ENCODE assay signal across 26 cellular contexts in the genomic region with DNA sequence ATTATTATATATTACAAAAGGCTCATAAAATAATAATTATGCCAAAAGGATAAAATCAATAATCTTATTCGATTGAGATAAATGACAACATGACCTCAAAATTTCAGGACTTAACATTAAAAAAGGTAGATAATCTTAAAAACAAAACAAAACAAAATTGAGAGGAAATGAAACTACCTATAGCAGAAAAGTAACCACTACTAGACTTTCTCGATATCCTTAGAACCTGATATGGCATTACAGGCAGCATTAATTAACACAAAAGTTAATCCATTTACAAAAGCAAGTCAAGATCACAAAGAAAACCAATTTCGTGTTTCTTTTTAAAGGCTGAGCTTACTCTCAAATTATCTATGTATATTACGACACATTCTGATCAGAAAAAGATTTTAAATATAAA.
"Had no signal": no experiment of that assay in that cellular context is flagged by ENCODE, and none has a peak within 500 bp of the region (broad histone marks: within the 10 kb centered on the region; RNA-seq: fewer than 3 reads in every experiment).

No MANE protein-coding gene starts in this region.

- H3K4me3 ChIP-seq: left ventricle myocardium inferior, ovary, psoas muscle, thyroid gland had no signal

- ATAC-seq: activated naive CD4-positive, alpha-beta T cell treated with anti-CD3 and anti-CD28 coated beads, Interleukin-2, amount 50 U/mL, for 72 hours; activated T-helper 17 cell treated with anti-CD3 and anti-CD28 coated beads, Interleukin-2, amount 50 U/mL, for 72 hours; foreskin keratinocyte; natural killer cell; psoas muscle; right cardiac atrium; WTC11 had no signal

- H3K36me3 ChIP-seq: neutrophil, ovary, thyroid gland had no signal

- H3K27ac ChIP-seq: foreskin keratinocyte, left ventricle myocardium inferior, neutrophil, ovary, psoas muscle, thyroid gland had no signal

- H3K9me3 Mint-ChIP-seq: activated naive CD4-positive, alpha-beta T cell treated with anti-CD3 and anti-CD28 coated beads, Interleukin-2, amount 50 U/mL, for 72 hours; activated T-cell treated with anti-CD3 and anti-CD28 coated beads, Interleukin-2, amount 50 U/mL, for 24 hours; activated T-helper 17 cell treated with anti-CD3 and anti-CD28 coated beads, Interleukin-2, amount 50 U/mL, for 72 hours; brain; dendritic cell treated with granulocyte-macrophage colony-stimulating factor and Interleukin-4, amounts not matched to agents 40 ng/mL and 50 ng/mL, for 4 days; natural killer cell; stimulated activated naive CD8-positive, alpha-beta T cell treated with anti-CD3 and anti-CD28 coated beads, Interleukin-15, Interleukin-2, amounts not matched to agents 100 ng/mL and 50 ng/mL, for 24 hours; WTC11 had no signal

- DNase-seq: activated CD4-positive, alpha-beta T cell treated with anti-CD3 and anti-CD28 coated beads, Interleukin-2, amount 50 U/mL, for 4 hours; activated CD8-positive, alpha-beta memory T cell treated with anti-CD3 and anti-CD28 coated beads for 24 hours; activated CD8-positive, alpha-beta memory T cell treated with anti-CD3 and anti-CD28 coated beads, Interleukin-2, amount 50 U/mL, for 4 hours; activated T-cell treated with anti-CD3 and anti-CD28 coated beads, Interleukin-2, amount 50 U/mL, for 24 hours; aorta; effector CD8-positive, alpha-beta T cell; foreskin keratinocyte; glutamatergic neuron; hippocampal formation; left ventricle myocardium inferior; natural killer cell; ovary; psoas muscle; right cardiac atrium; stimulated activated CD4-positive, alpha-beta T cell treated with anti-CD3 and anti-CD28 coated beads, Interleukin-12 subunit alpha, Interleukin-12 subunit beta, amount 100 ng/mL, for 4 hours; substantia nigra; T-helper 9 cell; thyroid gland had no signal

- H3K27ac Mint-ChIP-seq: activated naive CD4-positive, alpha-beta T cell treated with anti-CD3 and anti-CD28 coated beads, Interleukin-2, amount 50 U/mL, for 72 hours; activated T-cell treated with anti-CD3 and anti-CD28 coated beads, Interleukin-2, amount 50 U/mL, for 24 hours; activated T-helper 17 cell treated with anti-CD3 and anti-CD28 coated beads, Interleukin-2, amount 50 U/mL, for 72 hours; brain; dendritic cell treated with granulocyte-macrophage colony-stimulating factor and Interleukin-4, amounts not matched to agents 40 ng/mL and 50 ng/mL, for 4 days; mesothelial cell of epicardium; natural killer cell; stimulated activated naive CD8-positive, alpha-beta T cell treated with anti-CD3 and anti-CD28 coated beads, Interleukin-15, Interleukin-2, amounts not matched to agents 100 ng/mL and 50 ng/mL, for 24 hours; WTC11 had no signal

- H3K4me1 ChIP-seq: foreskin keratinocyte, left ventricle myocardium inferior, psoas muscle, thyroid gland had no signal

- H3K27me3 ChIP-seq: foreskin keratinocyte, neutrophil, ovary, thyroid gland had no signal

- H3K4me3 Mint-ChIP-seq: activated T-cell treated with anti-CD3 and anti-CD28 coated beads, Interleukin-2, amount 50 U/mL, for 24 hours; activated T-helper 17 cell treated with anti-CD3 and anti-CD28 coated beads, Interleukin-2, amount 50 U/mL, for 72 hours; brain; dendritic cell treated with granulocyte-macrophage colony-stimulating factor and Interleukin-4, amounts not matched to agents 40 ng/mL and 50 ng/mL, for 4 days; mesothelial cell of epicardium; natural killer cell; stimulated activated naive CD8-positive, alpha-beta T cell treated with anti-CD3 and anti-CD28 coated beads, Interleukin-15, Interleukin-2, amounts not matched to agents 100 ng/mL and 50 ng/mL, for 24 hours; WTC11 had no signal

- H3K9me3 ChIP-seq: left ventricle myocardium inferior, neutrophil, ovary, psoas muscle, thyroid gland had no signal

- H3K36me3 Mint-ChIP-seq: WTC11 had no signal

- H3K27me3 Mint-ChIP-seq: activated T-cell treated with anti-CD3 and anti-CD28 coated beads, Interleukin-2, amount 50 U/mL, for 24 hours; activated T-helper 17 cell treated with anti-CD3 and anti-CD28 coated beads, Interleukin-2, amount 50 U/mL, for 72 hours; brain; dendritic cell treated with granulocyte-macrophage colony-stimulating factor and Interleukin-4, amounts not matched to agents 40 ng/mL and 50 ng/mL, for 4 days; stimulated activated naive CD8-positive, alpha-beta T cell treated with anti-CD3 and anti-CD28 coated beads, Interleukin-15, Interleukin-2, amounts not matched to agents 100 ng/mL and 50 ng/mL, for 24 hours had no signal

- H3K4me1 Mint-ChIP-seq: mesothelial cell of epicardium had no signal
